ENCODE assay signal across 8 cellular contexts in genomic region chr17:43530303-43531081, GRCh38. TPM values are rescaled to one million over a fixed set of nuclear protein-coding genes. Genes with fewer than 3 reads are reported as not detected.
DNase-seq lines count a peak whose midpoint lies in the region; ATAC-seq and TF ChIP-seq lines count a peak whose summit lies in the region.

No MANE protein-coding gene starts in this region.

- H3K27me3 ChIP-seq in left lung = no peaks in the 10 kb centered on the region

- H3K9me3 ChIP-seq in left lung = no peaks in the 10 kb centered on the region

- TF ChIP-seq CTCF in cardiac fibroblast (IDR thresholded peaks at IDR 0.05; ENCODE audit: low read depth, low read length) (no peak), left lung (IDR thresholded peaks at IDR 0.05) (no peak)

- peak; percentile 81 for ATAC-seq in left lung
- no peak for ATAC-seq in GM18873 (IDR thresholded peaks at IDR 0.05; ENCODE audit: low FRiP score, unreplicated experiment)
- no peak for ATAC-seq in HG02678 (IDR thresholded peaks at IDR 0.05; ENCODE audit: unreplicated experiment)

- peaks cover 0 to 33% of the 10 kb centered on the region in 2 donors for H3K36me3 ChIP-seq in left lung

- intact Hi-C loops in left lung (cut with DNase I) = no loop called here

- H3K4me1 ChIP-seq in left lung = peaks cover 16 to 23% of the 10 kb centered on the region in 2 donors

- H3K4me3 ChIP-seq in cardiac fibroblast (replicated peaks in 1 of 2; ENCODE audit: low read depth in 2 of 2, low read length in 2 of 2) = peak overlapping the region; percentile 11 to 22
- no peak overlapping the region for H3K4me3 ChIP-seq in left lung

- peak overlapping the region; percentile 33 to 39 for H3K27ac ChIP-seq in left lung

- DNase-seq in COLO829 (ENCODE audit: low spot score) (peak; percentile 95), NCI-H2107 (lab: John Stamatoyannopoulos, UW) (peak; percentile 31), cardiac fibroblast (ENCODE audit: low read depth in 2 of 2) (peak; percentile 84 to 92), left lung (peak; percentile 78 to 81), superior temporal gyrus (ENCODE audit: extremely low spot score) (no peak)
- no peak for DNase-seq in activated naive CD4-positive, alpha-beta T cell treated with Interleukin-2 at 50 U/mL for 16 hours

RNA-seq across cellular contexts. Expression of gene ETV4, which starts 15.6 kb away (rescaled TPM):
- total RNA-seq in left lung = 1 to 10 TPM; 4.3 to 9.8 TPM

RNA-seq across cellular contexts. Expression of gene DHX8, which starts 46.7 kb away (rescaled TPM):
- total RNA-seq in left lung = 10 to 100 TPM; 46.6 to 61.2 TPM

Comparison
In these comparisons a context has a peak if more than half of its experiments do, and no peak if none do; other contexts are left out.
1. DNase-seq: peak in COLO829 (single experiment), NCI-H2107 (single experiment), cardiac fibroblast (2 of 2) and left lung (2 of 2); none in activated naive CD4-positive, alpha-beta T cell treated with Interleukin-2 at 50 U/mL for 16 hours (single experiment) and superior temporal gyrus (single experiment).
2. H3K4me3 ChIP-seq: peak in cardiac fibroblast (2 of 2); none in left lung (0 of 2).